ENCODE assay signal across 8 cellular contexts in the genomic region with DNA sequence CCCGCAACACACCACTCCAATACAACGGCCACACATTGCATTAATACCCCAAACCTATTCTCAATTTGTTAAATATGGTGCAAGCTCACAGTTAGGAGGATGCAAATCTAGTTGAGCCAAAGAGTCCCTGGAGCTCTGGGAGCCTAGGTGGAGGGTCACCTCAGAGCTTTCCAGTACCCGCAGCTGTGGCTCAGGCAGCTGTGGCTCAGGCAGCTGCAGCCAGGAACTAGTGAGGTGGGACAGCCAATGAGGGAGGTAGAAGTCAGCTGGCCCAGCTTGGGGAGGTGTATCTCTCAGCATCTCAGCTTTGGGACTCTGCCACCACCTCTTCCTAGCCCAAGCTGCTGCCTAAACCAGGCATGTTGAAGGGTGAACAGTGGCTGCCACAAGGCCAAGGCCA. TPM values are rescaled to one million over a fixed set of nuclear protein-coding genes. Genes with fewer than 3 reads are reported as not detected.
"Had no signal": no experiment of that assay in that cellular context is flagged by ENCODE, and none has a peak within 500 bp of the region (broad histone marks: within the 10 kb centered on the region; RNA-seq: fewer than 3 reads in every experiment).

No MANE protein-coding gene starts in this region.

- DNase-seq: GDM1, GF-D8 had no signal

- FAIRE-seq: G401.6, GM12878, GM12891, GM18507, GM19239 had no signal

- H3K4me3 ChIP-seq: GM12878 had no signal

- ATAC-seq: GM12878 had no signal

RNA-seq across cellular contexts. Expression of a gene that starts 36.7 kb away (rescaled TPM):
- total RNA-seq: G401 had no signal
